In the genomic region with DNA sequence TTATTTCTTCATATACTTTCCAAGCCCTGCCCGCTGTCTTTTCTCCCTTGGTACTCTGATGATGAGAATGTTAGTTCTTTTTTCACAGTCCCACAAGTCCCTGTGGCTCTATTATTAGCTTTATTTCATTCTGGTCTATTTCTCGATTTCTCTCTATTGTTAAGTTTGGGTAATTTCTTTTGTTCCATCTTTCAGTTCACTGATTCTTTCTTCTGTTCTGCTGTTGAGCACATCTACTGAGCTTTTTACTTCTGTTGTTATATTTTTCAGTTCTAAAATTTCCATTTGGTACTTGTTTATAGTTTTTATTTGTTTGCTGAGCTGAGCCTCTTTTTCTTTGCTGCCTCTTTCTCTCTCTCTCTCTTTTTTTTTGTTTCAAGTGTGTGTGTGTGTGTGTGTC, we compare ENCODE assay signal across 14 cellular contexts.
DNase-seq lines count a peak whose midpoint lies in the region; ATAC-seq lines count a peak whose summit lies in the region.
"Had no signal": no experiment of that assay in that cellular context is flagged by ENCODE, and none has a peak within 500 bp of the region (broad histone marks: within the 10 kb centered on the region; RNA-seq: fewer than 3 reads in every experiment).

No MANE protein-coding gene starts in this region.

- no peak for ATAC-seq in activated naive CD8-positive, alpha-beta T cell treated with anti-CD3 and anti-CD28 coated beads, Interleukin-2, amount 10 ng/mL, durations not matched to agents 7 days and 5 days (ENCODE audit: low read depth)
- no peak for ATAC-seq in activated naive CD8-positive, alpha-beta T cell treated with anti-CD3 and anti-CD28 coated beads, Interleukin-2, amount 50 U/mL, for 24 hours
- ATAC-seq in activated T-helper 17 cell treated with anti-CD3 and anti-CD28 coated beads, Interleukin-2, amount 50 U/mL, for 72 hours (replicated peaks): no peak
- ATAC-seq in central memory CD8-positive, alpha-beta T cell (replicated peaks; ENCODE audit: extremely low read depth, poor library complexity, severe bottlenecking): no peak
- ATAC-seq in HG03025 (IDR thresholded peaks at IDR 0.05; ENCODE audit: low FRiP score, unreplicated experiment): no peak
- ATAC-seq: GM23338 had no signal

- H3K9me3 Mint-ChIP-seq in activated naive CD8-positive, alpha-beta T cell treated with anti-CD3 and anti-CD28 coated beads, Interleukin-2, amount 10 ng/mL, durations not matched to agents 7 days and 5 days: peaks cover 37% of the 10 kb centered on the region
- H3K9me3 Mint-ChIP-seq in activated naive CD8-positive, alpha-beta T cell treated with anti-CD3 and anti-CD28 coated beads, Interleukin-2, amount 50 U/mL, for 24 hours: peaks cover 58% of the 10 kb centered on the region
- H3K9me3 Mint-ChIP-seq in activated T-helper 17 cell treated with anti-CD3 and anti-CD28 coated beads, Interleukin-2, amount 50 U/mL, for 72 hours: peaks cover 17% of the 10 kb centered on the region
- H3K9me3 Mint-ChIP-seq in central memory CD8-positive, alpha-beta T cell: peaks cover 20% of the 10 kb centered on the region

- H3K4me1 Mint-ChIP-seq in activated naive CD8-positive, alpha-beta T cell treated with anti-CD3 and anti-CD28 coated beads, Interleukin-2, amount 10 ng/mL, durations not matched to agents 7 days and 5 days: peaks cover 20% of the 10 kb centered on the region
- H3K4me1 Mint-ChIP-seq in activated naive CD8-positive, alpha-beta T cell treated with anti-CD3 and anti-CD28 coated beads, Interleukin-2, amount 50 U/mL, for 24 hours: peaks cover 38% of the 10 kb centered on the region
- H3K4me1 Mint-ChIP-seq in activated T-helper 17 cell treated with anti-CD3 and anti-CD28 coated beads, Interleukin-2, amount 50 U/mL, for 72 hours: peaks cover 46% of the 10 kb centered on the region
- H3K4me1 Mint-ChIP-seq in central memory CD8-positive, alpha-beta T cell: peaks cover 40% of the 10 kb centered on the region
- H3K4me1 Mint-ChIP-seq: GM23338 had no signal

- H3K27me3 Mint-ChIP-seq in activated naive CD8-positive, alpha-beta T cell treated with anti-CD3 and anti-CD28 coated beads, Interleukin-2, amount 10 ng/mL, durations not matched to agents 7 days and 5 days: no peaks in the 10 kb centered on the region
- no peaks in the 10 kb centered on the region for H3K27me3 Mint-ChIP-seq in activated naive CD8-positive, alpha-beta T cell treated with anti-CD3 and anti-CD28 coated beads, Interleukin-2, amount 50 U/mL, for 24 hours
- H3K27me3 Mint-ChIP-seq in activated T-helper 17 cell treated with anti-CD3 and anti-CD28 coated beads, Interleukin-2, amount 50 U/mL, for 72 hours: no peaks in the 10 kb centered on the region
- H3K27me3 Mint-ChIP-seq in central memory CD8-positive, alpha-beta T cell: no peaks in the 10 kb centered on the region
- H3K27me3 Mint-ChIP-seq: CD4-positive, alpha-beta memory T cell had no signal

- no peak overlapping the region for H3K4me3 Mint-ChIP-seq in activated naive CD8-positive, alpha-beta T cell treated with anti-CD3 and anti-CD28 coated beads, Interleukin-2, amount 10 ng/mL, durations not matched to agents 7 days and 5 days
- no peak overlapping the region for H3K4me3 Mint-ChIP-seq in activated naive CD8-positive, alpha-beta T cell treated with anti-CD3 and anti-CD28 coated beads, Interleukin-2, amount 50 U/mL, for 24 hours
- H3K4me3 Mint-ChIP-seq in activated T-helper 17 cell treated with anti-CD3 and anti-CD28 coated beads, Interleukin-2, amount 50 U/mL, for 72 hours: no peak overlapping the region
- H3K4me3 Mint-ChIP-seq in central memory CD8-positive, alpha-beta T cell: no peak overlapping the region
- H3K4me3 Mint-ChIP-seq: CD4-positive, alpha-beta memory T cell; GM23338; HFFc6 had no signal

- POLR2A ChIA-PET in activated naive CD8-positive, alpha-beta T cell treated with anti-CD3 and anti-CD28 coated beads, Interleukin-2, amount 10 ng/mL, durations not matched to agents 7 days and 5 days (lab: Charles Lee): interaction anchor here (0.6 kb wide), 1 partner anchor 125 kb away, joined by 4 read pairs; no protein-coding TSS in a partner anchor

- H3K36me3 Mint-ChIP-seq in activated naive CD8-positive, alpha-beta T cell treated with anti-CD3 and anti-CD28 coated beads, Interleukin-2, amount 10 ng/mL, durations not matched to agents 7 days and 5 days: peaks cover 58% of the 10 kb centered on the region
- H3K36me3 Mint-ChIP-seq in activated naive CD8-positive, alpha-beta T cell treated with anti-CD3 and anti-CD28 coated beads, Interleukin-2, amount 50 U/mL, for 24 hours (ENCODE audit: low read depth): peaks cover 58% of the 10 kb centered on the region
- peaks cover 42% of the 10 kb centered on the region for H3K36me3 Mint-ChIP-seq in activated T-helper 17 cell treated with anti-CD3 and anti-CD28 coated beads, Interleukin-2, amount 50 U/mL, for 72 hours (ENCODE audit: low read depth)
- peaks cover 7% of the 10 kb centered on the region for H3K36me3 Mint-ChIP-seq in central memory CD8-positive, alpha-beta T cell (ENCODE audit: insufficient read depth)

- DNase-seq in activated naive CD8-positive, alpha-beta T cell treated with anti-CD3 and anti-CD28 coated beads, Interleukin-2, amount 10 ng/mL, durations not matched to agents 7 days and 5 days: no peak
- DNase-seq in activated naive CD8-positive, alpha-beta T cell treated with anti-CD3 and anti-CD28 coated beads, Interleukin-2, amount 50 U/mL, for 24 hours: no peak
- DNase-seq in central memory CD8-positive, alpha-beta T cell (ENCODE audit: low spot score in 2 of 2): no peak
- no peak for DNase-seq in SIG-M5 treated with dmso at 0.1 percent for 504 hours (lab: John Stamatoyannopoulos, UW; ENCODE audit: unreplicated experiment)
- DNase-seq: ACHN; CD4-positive, alpha-beta memory T cell; DMS153; DMS79; GDM1; HCEC 1CT; HFFc6 had no signal

- H3K27ac Mint-ChIP-seq in activated naive CD8-positive, alpha-beta T cell treated with anti-CD3 and anti-CD28 coated beads, Interleukin-2, amount 10 ng/mL, durations not matched to agents 7 days and 5 days: peak overlapping the region; percentile 13
- no peak overlapping the region for H3K27ac Mint-ChIP-seq in activated naive CD8-positive, alpha-beta T cell treated with anti-CD3 and anti-CD28 coated beads, Interleukin-2, amount 50 U/mL, for 24 hours
- H3K27ac Mint-ChIP-seq in activated T-helper 17 cell treated with anti-CD3 and anti-CD28 coated beads, Interleukin-2, amount 50 U/mL, for 72 hours: peak overlapping the region; percentile 29
- H3K27ac Mint-ChIP-seq in central memory CD8-positive, alpha-beta T cell (ENCODE audit: low read depth): peak overlapping the region; percentile 45
- H3K27ac Mint-ChIP-seq: GM23338, HFFc6 had no signal
